Comparison of ENCODE assay signal across 10 cellular contexts in genomic region chr10:124529661-124530214, GRCh38.
A peak's percentile ranks its signal among the peaks of the same experiment; 100 is the strongest.
DNase-seq lines count a peak whose midpoint lies in the region; ATAC-seq lines count a peak whose summit lies in the region.
"Had no signal": no experiment of that assay in that cellular context is flagged by ENCODE, and none has a peak within 500 bp of the region (broad histone marks: within the 10 kb centered on the region; RNA-seq: fewer than 3 reads in every experiment).

No MANE protein-coding gene starts in this region.

- peak overlapping the region; percentile 72 for H3K4me2 ChIP-seq in skeletal muscle satellite cell (ENCODE audit: low read length)

- no peaks in the 10 kb centered on the region for H3K27me3 Mint-ChIP-seq in activated T-helper 17 cell treated with anti-CD3 and anti-CD28 coated beads, Interleukin-2, amount 50 U/mL, for 72 hours

- H3K9ac ChIP-seq in skeletal muscle satellite cell (ENCODE audit: low read depth, low read length): peak overlapping the region; percentile 22

- no peaks in the 10 kb centered on the region for H3K27me3 ChIP-seq in skeletal muscle satellite cell (ENCODE audit: control insufficient read depth, insufficient read depth, low read length)
- H3K27me3 ChIP-seq: MG63 had no signal

- H3K4me3 Mint-ChIP-seq in activated T-helper 17 cell treated with anti-CD3 and anti-CD28 coated beads, Interleukin-2, amount 50 U/mL, for 72 hours: no peak overlapping the region
- H3K4me3 Mint-ChIP-seq: immature natural killer cell had no signal

- H3K9me3 ChIP-seq in skeletal muscle satellite cell (replicated peaks; ENCODE audit: low read length): no peaks in the 10 kb centered on the region
- H3K9me3 ChIP-seq: MG63, thoracic aorta had no signal

- H3K4me1 Mint-ChIP-seq in activated T-helper 17 cell treated with anti-CD3 and anti-CD28 coated beads, Interleukin-2, amount 50 U/mL, for 72 hours: peaks cover 5% of the 10 kb centered on the region

- H3K4me1 ChIP-seq in skeletal muscle satellite cell (ENCODE audit: control insufficient read depth, insufficient read depth, low read length): peaks cover 20% of the 10 kb centered on the region

- H3K36me3 ChIP-seq in skeletal muscle satellite cell (ENCODE audit: insufficient read depth, low read length): no peaks in the 10 kb centered on the region
- H3K36me3 ChIP-seq: MG63, thoracic aorta had no signal

- DNase-seq in NK-92 (lab: John Stamatoyannopoulos, UW; ENCODE audit: unreplicated experiment) (no peak), NCI-H526 treated with DMSO at 0.1 percent for 48 hours (lab: John Stamatoyannopoulos, UW) (no peak), NOMO-1 treated with dmso at 0.1 percent for 144 hours (lab: John Stamatoyannopoulos, UW; ENCODE audit: unreplicated experiment) (no peak)

- ATAC-seq in GM19455 (IDR thresholded peaks at IDR 0.05; ENCODE audit: unreplicated experiment): peak; percentile 24
- peak; percentile 16 for ATAC-seq in HG03025 (IDR thresholded peaks at IDR 0.05; ENCODE audit: low FRiP score, unreplicated experiment)
- peak; percentile 23 for ATAC-seq in activated T-helper 17 cell treated with anti-CD3 and anti-CD28 coated beads, Interleukin-2, amount 50 U/mL, for 72 hours (replicated peaks)

- H3K27ac Mint-ChIP-seq in activated T-helper 17 cell treated with anti-CD3 and anti-CD28 coated beads, Interleukin-2, amount 50 U/mL, for 72 hours: peak overlapping the region; percentile 48

- H3K9me3 Mint-ChIP-seq in activated T-helper 17 cell treated with anti-CD3 and anti-CD28 coated beads, Interleukin-2, amount 50 U/mL, for 72 hours: no peaks in the 10 kb centered on the region
- H3K9me3 Mint-ChIP-seq: immature natural killer cell had no signal

- H3K36me3 Mint-ChIP-seq in activated T-helper 17 cell treated with anti-CD3 and anti-CD28 coated beads, Interleukin-2, amount 50 U/mL, for 72 hours (ENCODE audit: low read depth): no peaks in the 10 kb centered on the region
- H3K36me3 Mint-ChIP-seq: immature natural killer cell had no signal

- no peak overlapping the region for H3K4me3 ChIP-seq in skeletal muscle satellite cell (ENCODE audit: low read length)
- H3K4me3 ChIP-seq: MG63, thoracic aorta had no signal
